Comparison of ENCODE assay signal across 1 cellular context in the genomic region with DNA sequence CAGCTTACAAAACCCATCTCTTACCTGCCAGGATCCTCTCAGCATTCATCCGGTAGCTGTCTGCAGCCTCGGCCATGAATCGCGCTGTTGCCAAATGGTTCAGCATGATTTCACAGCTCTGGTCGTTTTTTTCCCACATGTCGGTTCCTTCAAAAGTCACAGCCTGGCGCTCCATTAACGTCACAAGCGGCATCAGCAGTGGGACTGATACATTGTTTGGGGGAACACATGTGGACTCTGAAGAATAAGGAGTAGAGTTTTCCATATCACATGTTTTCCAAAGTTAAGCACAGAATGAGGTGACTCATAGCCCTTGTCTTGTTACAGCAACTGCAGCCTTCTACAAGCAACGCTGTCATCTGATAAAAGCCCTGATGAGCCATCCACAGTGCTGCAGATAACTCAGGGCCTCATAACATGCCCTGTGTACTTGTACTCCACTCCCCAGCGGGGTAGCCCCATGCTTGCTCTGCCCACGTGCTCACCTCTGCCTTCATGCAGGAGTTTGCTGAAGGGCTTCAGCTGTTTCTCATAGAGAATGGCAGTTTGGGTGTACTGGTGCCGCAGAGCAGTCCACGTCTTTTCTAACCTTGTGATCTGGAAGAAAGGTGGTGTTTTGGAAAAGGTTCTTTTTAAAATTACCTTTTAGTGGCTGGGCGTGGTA.
TF ChIP-seq lines count a peak whose summit lies in the region.

No MANE protein-coding gene starts in this region.

TF ChIP-seq in K562, 482 proteins besides CTCF, POLR2A, EP300 and RAD21 (continued from another document):
- TF ChIP-seq NR0B1 (IDR thresholded peaks at IDR 0.05; ENCODE audit: partially characterized antibody) (no peak), ZFX (CRISPR knock-in tag; IDR thresholded peaks at IDR 0.05) (peak; percentile 61), ASH1L (IDR thresholded peaks at IDR 0.05; ENCODE audit: borderline replicate concordance, low read depth, partially characterized antibody) (no peak), ZNF639 (CRISPR knock-in tag; conservative IDR thresholded peaks at IDR 0.05 in 1 of 2, IDR thresholded peaks at IDR 0.05 in 1 of 2) (peak in 1 of 2 experiments; percentile 40; a peak in 1 of 4 replicates), FOXK2 (conservative IDR thresholded peaks at IDR 0.05 in 1 of 2, IDR thresholded peaks at IDR 0.05 in 1 of 2; ENCODE audit: low read depth in 2 of 2) (peak; percentile 96), ZNF134 (CRISPR knock-in tag; conservative IDR thresholded peaks at IDR 0.05) (no peak; the same call in 1 of the 2 replicates), E2F6 (IDR thresholded peaks at IDR 0.05; ENCODE audit: borderline replicate concordance in 1 of 2, extremely low read depth in 1 of 2, insufficient read depth in 1 of 2, insufficient read length in 1 of 2, low read depth in 1 of 2, low read length in 1 of 2, poor library complexity in 1 of 2, severe bottlenecking in 1 of 2) (peak; percentile 80 to 91), ZNF224 (CRISPR knock-in tag; IDR thresholded peaks at IDR 0.05) (no peak), JUND (IDR thresholded peaks at IDR 0.05; ENCODE audit: borderline replicate concordance, low read depth, low read length) (peak; percentile 100), JUND (tag; IDR thresholded peaks at IDR 0.05; ENCODE audit: borderline replicate concordance, low read depth, low read length) (peak; percentile 100), STAT5A (IDR thresholded peaks at IDR 0.05; ENCODE audit: borderline replicate concordance, low read length) (peak; percentile 87), NR4A1 (CRISPR knock-in tag; IDR thresholded peaks at IDR 0.05) (no peak), NR4A1 (tag; IDR thresholded peaks at IDR 0.05) (0 out of 2 replicates have a peak, but pooled peaks have one; percentile 80), FOXM1 (IDR thresholded peaks at IDR 0.05; ENCODE audit: low read depth) (peak; percentile 78), FOXM1 (CRISPR knock-in tag; IDR thresholded peaks at IDR 0.05; ENCODE audit: low read depth) (no peak), SMAD3 (CRISPR knock-in tag; conservative IDR thresholded peaks at IDR 0.05) (peak; percentile 28; the same call in 1 of the 2 replicates), PHB2 (IDR thresholded peaks at IDR 0.05; ENCODE audit: low read depth) (peak; percentile 31; the same call in 1 of the 2 replicates), ZEB2 (IDR thresholded peaks at IDR 0.05) (peak; percentile 63; the same call in 1 of the 2 replicates), MEF2A (IDR thresholded peaks at IDR 0.05; ENCODE audit: control insufficient read depth, low read depth, low read length) (no peak; the same call in 1 of the 2 replicates), JUNB (CRISPR knock-in tag; conservative IDR thresholded peaks at IDR 0.05) (peak; percentile 95), ELF2 (CRISPR knock-in tag; IDR thresholded peaks at IDR 0.05) (no peak), NR2C2 (CRISPR knock-in tag; IDR thresholded peaks at IDR 0.05) (no peak), NR2C2 (tag; IDR thresholded peaks at IDR 0.05) (peak; percentile 64), ZNF511 (CRISPR knock-in tag; IDR thresholded peaks at IDR 0.05) (peak; percentile 61; the same call in 1 of the 2 replicates), SAFB (IDR thresholded peaks at IDR 0.05; ENCODE audit: borderline replicate concordance, low read depth, low read length) (no peak), NBN (IDR thresholded peaks at IDR 0.05; ENCODE audit: low read depth) (peak; percentile 92; the same call in 1 of the 2 replicates), CTBP1 (IDR thresholded peaks at IDR 0.05; ENCODE audit: borderline replicate concordance) (peak; percentile 94), CXXC5 (CRISPR knock-in tag; IDR thresholded peaks at IDR 0.05) (peak; percentile 80), GATAD2A (IDR thresholded peaks at IDR 0.05) (peak; percentile 83; the same call in 1 of the 2 replicates), HDAC2 (IDR thresholded peaks at IDR 0.05) (peak; percentile 95), HNRNPK (IDR thresholded peaks at IDR 0.05; ENCODE audit: low read depth, low read length, poor library complexity, severe bottlenecking) (no peak), TBP (optimal IDR thresholded peaks at IDR 0.05; ENCODE audit: low read depth, low read length) (peak; percentile 67), RAD51 (IDR thresholded peaks at IDR 0.05; ENCODE audit: borderline replicate concordance, low read depth) (peak; percentile 74), CC2D1A (IDR thresholded peaks at IDR 0.05) (peak; percentile 77; the same call in 1 of the 2 replicates), RBM39 (optimal IDR thresholded peaks at IDR 0.05; ENCODE audit: low read depth, low read length) (peak; percentile 80), KHSRP (IDR thresholded peaks at IDR 0.05) (peak; percentile 50; the same call in 1 of the 2 replicates), ATF7 (IDR thresholded peaks at IDR 0.05) (peak; percentile 93), TEAD1 (CRISPR knock-in tag; IDR thresholded peaks at IDR 0.05) (peak in 1 of 2 experiments; percentile 70; a peak in 2 of 4 replicates), EHMT2 (IDR thresholded peaks at IDR 0.05) (peak; percentile 91), TRIM28 (IDR thresholded peaks at IDR 0.05) (no peak), FOXJ2 (tag; IDR thresholded peaks at IDR 0.05) (peak; percentile 64; the same call in 1 of the 2 replicates), TBL1XR1 (IDR thresholded peaks at IDR 0.05; ENCODE audit: low read length in 2 of 2) (peak in 1 of 2 experiments; percentile 76; a peak in 2 of 4 replicates), LEF1 (IDR thresholded peaks at IDR 0.05) (peak; percentile 93)
- TF ChIP-seq, protein P1, sequence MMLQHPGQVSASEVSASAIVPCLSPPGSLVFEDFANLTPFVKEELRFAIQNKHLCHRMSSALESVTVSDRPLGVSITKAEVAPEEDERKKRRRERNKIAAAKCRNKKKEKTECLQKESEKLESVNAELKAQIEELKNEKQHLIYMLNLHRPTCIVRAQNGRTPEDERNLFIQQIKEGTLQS (IDR thresholded peaks at IDR 0.05) = peak; percentile 99
- TF ChIP-seq, protein P1 (CRISPR knock-in tag; conservative IDR thresholded peaks at IDR 0.05) = peak; percentile 95
- TF ChIP-seq, protein P2, sequence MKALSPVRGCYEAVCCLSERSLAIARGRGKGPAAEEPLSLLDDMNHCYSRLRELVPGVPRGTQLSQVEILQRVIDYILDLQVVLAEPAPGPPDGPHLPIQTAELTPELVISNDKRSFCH (CRISPR knock-in tag; IDR thresholded peaks at IDR 0.05) = no peak
- TF ChIP-seq, protein P2 (tag; IDR thresholded peaks at IDR 0.05) = peak; percentile 49; the same call in 1 of the 2 replicates
- TF ChIP-seq, protein P3, sequence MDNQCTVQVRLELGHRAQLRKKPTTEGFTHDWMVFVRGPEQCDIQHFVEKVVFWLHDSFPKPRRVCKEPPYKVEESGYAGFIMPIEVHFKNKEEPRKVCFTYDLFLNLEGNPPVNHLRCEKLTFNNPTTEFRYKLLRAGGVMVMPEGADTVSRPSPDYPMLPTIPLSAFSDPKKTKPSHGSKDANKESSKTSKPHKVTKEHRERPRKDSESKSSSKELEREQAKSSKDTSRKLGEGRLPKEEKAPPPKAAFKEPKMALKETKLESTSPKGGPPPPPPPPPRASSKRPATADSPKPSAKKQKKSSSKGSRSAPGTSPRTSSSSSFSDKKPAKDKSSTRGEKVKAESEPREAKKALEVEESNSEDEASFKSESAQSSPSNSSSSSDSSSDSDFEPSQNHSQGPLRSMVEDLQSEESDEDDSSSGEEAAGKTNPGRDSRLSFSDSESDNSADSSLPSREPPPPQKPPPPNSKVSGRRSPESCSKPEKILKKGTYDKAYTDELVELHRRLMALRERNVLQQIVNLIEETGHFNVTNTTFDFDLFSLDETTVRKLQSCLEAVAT (IDR thresholded peaks at IDR 0.05) = no peak; a peak in 1 of 4 replicates
- TF ChIP-seq, protein P4, sequence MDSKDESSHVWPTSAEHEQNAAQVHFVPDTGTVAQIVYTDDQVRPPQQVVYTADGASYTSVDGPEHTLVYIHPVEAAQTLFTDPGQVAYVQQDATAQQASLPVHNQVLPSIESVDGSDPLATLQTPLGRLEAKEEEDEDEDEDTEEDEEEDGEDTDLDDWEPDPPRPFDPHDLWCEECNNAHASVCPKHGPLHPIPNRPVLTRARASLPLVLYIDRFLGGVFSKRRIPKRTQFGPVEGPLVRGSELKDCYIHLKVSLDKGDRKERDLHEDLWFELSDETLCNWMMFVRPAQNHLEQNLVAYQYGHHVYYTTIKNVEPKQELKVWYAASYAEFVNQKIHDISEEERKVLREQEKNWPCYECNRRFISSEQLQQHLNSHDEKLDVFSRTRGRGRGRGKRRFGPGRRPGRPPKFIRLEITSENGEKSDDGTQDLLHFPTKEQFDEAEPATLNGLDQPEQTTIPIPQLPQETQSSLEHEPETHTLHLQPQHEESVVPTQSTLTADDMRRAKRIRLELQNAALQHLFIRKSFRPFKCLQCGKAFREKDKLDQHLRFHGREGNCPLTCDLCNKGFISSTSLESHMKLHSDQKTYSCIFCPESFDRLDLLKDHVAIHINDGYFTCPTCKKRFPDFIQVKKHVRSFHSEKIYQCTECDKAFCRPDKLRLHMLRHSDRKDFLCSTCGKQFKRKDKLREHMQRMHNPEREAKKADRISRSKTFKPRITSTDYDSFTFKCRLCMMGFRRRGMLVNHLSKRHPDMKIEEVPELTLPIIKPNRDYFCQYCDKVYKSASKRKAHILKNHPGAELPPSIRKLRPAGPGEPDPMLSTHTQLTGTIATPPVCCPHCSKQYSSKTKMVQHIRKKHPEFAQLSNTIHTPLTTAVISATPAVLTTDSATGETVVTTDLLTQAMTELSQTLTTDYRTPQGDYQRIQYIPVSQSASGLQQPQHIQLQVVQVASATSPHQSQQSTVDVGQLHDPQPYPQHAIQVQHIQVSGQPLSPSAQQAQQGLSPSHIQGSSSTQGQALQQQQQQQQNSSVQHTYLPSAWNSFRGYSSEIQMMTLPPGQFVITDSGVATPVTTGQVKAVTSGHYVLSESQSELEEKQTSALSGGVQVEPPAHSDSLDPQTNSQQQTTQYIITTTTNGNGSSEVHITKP (IDR thresholded peaks at IDR 0.05; ENCODE audit: partially characterized antibody) = peak; percentile 73
- TF ChIP-seq, protein P5, sequence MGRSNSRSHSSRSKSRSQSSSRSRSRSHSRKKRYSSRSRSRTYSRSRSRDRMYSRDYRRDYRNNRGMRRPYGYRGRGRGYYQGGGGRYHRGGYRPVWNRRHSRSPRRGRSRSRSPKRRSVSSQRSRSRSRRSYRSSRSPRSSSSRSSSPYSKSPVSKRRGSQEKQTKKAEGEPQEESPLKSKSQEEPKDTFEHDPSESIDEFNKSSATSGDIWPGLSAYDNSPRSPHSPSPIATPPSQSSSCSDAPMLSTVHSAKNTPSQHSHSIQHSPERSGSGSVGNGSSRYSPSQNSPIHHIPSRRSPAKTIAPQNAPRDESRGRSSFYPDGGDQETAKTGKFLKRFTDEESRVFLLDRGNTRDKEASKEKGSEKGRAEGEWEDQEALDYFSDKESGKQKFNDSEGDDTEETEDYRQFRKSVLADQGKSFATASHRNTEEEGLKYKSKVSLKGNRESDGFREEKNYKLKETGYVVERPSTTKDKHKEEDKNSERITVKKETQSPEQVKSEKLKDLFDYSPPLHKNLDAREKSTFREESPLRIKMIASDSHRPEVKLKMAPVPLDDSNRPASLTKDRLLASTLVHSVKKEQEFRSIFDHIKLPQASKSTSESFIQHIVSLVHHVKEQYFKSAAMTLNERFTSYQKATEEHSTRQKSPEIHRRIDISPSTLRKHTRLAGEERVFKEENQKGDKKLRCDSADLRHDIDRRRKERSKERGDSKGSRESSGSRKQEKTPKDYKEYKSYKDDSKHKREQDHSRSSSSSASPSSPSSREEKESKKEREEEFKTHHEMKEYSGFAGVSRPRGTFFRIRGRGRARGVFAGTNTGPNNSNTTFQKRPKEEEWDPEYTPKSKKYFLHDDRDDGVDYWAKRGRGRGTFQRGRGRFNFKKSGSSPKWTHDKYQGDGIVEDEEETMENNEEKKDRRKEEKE (IDR thresholded peaks at IDR 0.05; ENCODE audit: borderline replicate concordance in 1 of 2, control insufficient read depth in 1 of 2, low read depth in 2 of 2, low read length in 1 of 2) = no peak
